Comparison of ENCODE assay signal across 26 cellular contexts in the genomic region with DNA sequence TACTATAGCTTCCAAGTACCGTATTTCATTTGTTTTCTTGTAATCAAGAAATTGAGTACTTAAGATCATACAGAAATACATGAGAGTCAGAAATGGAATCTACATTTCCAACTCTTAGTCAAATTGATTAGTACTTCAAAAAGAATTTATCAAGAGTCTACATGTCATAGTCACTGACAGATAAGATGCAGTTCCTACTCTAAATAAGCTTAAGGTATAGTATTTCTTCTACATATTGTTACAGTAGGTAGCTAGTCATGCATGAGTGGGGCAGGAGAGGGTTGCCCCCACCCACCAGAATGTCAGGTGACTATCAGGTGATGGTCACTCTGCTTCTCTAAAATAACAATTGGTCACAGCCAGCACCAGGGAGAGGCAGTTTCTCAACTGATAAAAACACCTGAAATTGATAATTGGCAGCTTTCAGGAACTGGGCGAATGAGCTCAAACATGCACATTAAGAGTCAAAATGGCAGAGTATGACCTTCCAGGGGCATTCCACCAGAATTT. TPM values are rescaled to one million over a fixed set of nuclear protein-coding genes. Genes with fewer than 3 reads are reported as not detected.
DNase-seq lines count a peak whose midpoint lies in the region; ATAC-seq, FAIRE-seq and TF ChIP-seq lines count a peak whose summit lies in the region.
"Had no signal": no experiment of that assay in that cellular context is flagged by ENCODE, and none has a peak within 500 bp of the region (broad histone marks: within the 10 kb centered on the region; RNA-seq: fewer than 3 reads in every experiment).

No MANE protein-coding gene starts in this region.

- H3K27me3 ChIP-seq in bronchial epithelial cell (ENCODE audit: control insufficient read depth, insufficient read depth, low read length), result no peaks in the 10 kb centered on the region
- H3K27me3 ChIP-seq: SJSA1 had no signal

- H3K36me3 ChIP-seq in bronchial epithelial cell (ENCODE audit: control insufficient read depth, insufficient read depth, low read length), result no peaks in the 10 kb centered on the region
- H3K36me3 ChIP-seq: SJSA1 had no signal

- no peak for TF ChIP-seq CTCF in bronchial epithelial cell (IDR thresholded peaks at IDR 0.05; ENCODE audit: insufficient read depth, low read length, severe bottlenecking)

- ATAC-seq in HG03139 (IDR thresholded peaks at IDR 0.05; ENCODE audit: unreplicated experiment) (no peak), HG02885 (IDR thresholded peaks at IDR 0.05; ENCODE audit: poor library complexity, unreplicated experiment) (no peak)

- DNase-seq in NCI-H345 (lab: John Stamatoyannopoulos, UW) (peak; percentile 11), NCI-H345 treated with DMSO at 0.1 percent for 48 hours (lab: John Stamatoyannopoulos, UW; ENCODE audit: unreplicated experiment) (no peak), bronchial epithelial cell (ENCODE audit: low read depth) (peak; percentile 70), left kidney (ENCODE audit: low read depth, low spot score) (peak; percentile 7), mucosa of gallbladder (ENCODE audit: low spot score) (peak; percentile 77)
- no peak for DNase-seq in stimulated activated naive CD4-positive, alpha-beta T cell treated with Interleukin-2 at 50 U/mL for 16 hours (lab: John Stamatoyannopoulos, UW)
- DNase-seq: 8988T; DMS153; DND-41; KG1; MM.1S; NCI-H1417; NCI-H1694; NCI-H2029 treated with DMSO at 0.1 percent for 48 hours; NCI-H446 treated with DMSO at 0.1 percent for 48 hours; NCI-H526; NCI-H82; NK-92 treated with Interleukin-12 subunit alpha and Interleukin-12 subunit beta, amount 100 ng/mL, for 24 hours; PC-9; Right ventricle myocardium superior had no signal

- no peak for FAIRE-seq in bronchial epithelial cell (lab: Jason Lieb, UNC)

- no peak overlapping the region for H3K4me3 ChIP-seq in bronchial epithelial cell (ENCODE audit: low read depth, low read length)
- H3K4me3 ChIP-seq: PC-9, SJSA1 had no signal

RNA-seq across cellular contexts. Expression of a gene that starts 2.9 kb away (rescaled TPM):
- total RNA-seq in bronchial epithelial cell (0.13 and 0.26 TPM in 2 replicates), mucosa of gallbladder (117 TPM)
- total RNA-seq: H4, PC-9, RPMI7951, SJSA1 had no signal

RNA-seq across cellular contexts. Expression of a gene that starts 16.5 kb away (rescaled TPM):
- total RNA-seq in bronchial epithelial cell (11.6 and 14.3 TPM in 2 replicates), mucosa of gallbladder (12.1 TPM)

RNA-seq across cellular contexts. Expression of a gene that starts 16.8 kb away (rescaled TPM):
- 11.4 and 12.1 TPM in 2 replicates for total RNA-seq in bronchial epithelial cell
- total RNA-seq in mucosa of gallbladder, result 61.4 TPM

RNA-seq across cellular contexts. Expression of a gene that starts 53.7 kb away (rescaled TPM):
- total RNA-seq in bronchial epithelial cell, result 0.13 TPM in 1 of 2 replicates, not detected in the other
- 265 TPM for total RNA-seq in mucosa of gallbladder
- total RNA-seq: H4, HT-29, PC-9, RPMI7951, SJSA1 had no signal

Comparison
In these comparisons a context has a peak if more than half of its experiments do, and no peak if none do; other contexts are left out.
1. DNase-seq: peak in NCI-H345 (single experiment), bronchial epithelial cell (single experiment), left kidney (single experiment) and mucosa of gallbladder (single experiment); none in NCI-H345 treated with DMSO at 0.1 percent for 48 hours (single experiment) and stimulated activated naive CD4-positive, alpha-beta T cell treated with Interleukin-2 at 50 U/mL for 16 hours (single experiment).
2. RNA of a gene that starts 2.9 kb away (total RNA-seq): 117 TPM in mucosa of gallbladder (single experiment); 0.13 to 0.26 TPM in bronchial epithelial cell; every median in the first group is over 10 times any median in the second.